ENCODE assay signal across 1 cellular context in the genomic region with DNA sequence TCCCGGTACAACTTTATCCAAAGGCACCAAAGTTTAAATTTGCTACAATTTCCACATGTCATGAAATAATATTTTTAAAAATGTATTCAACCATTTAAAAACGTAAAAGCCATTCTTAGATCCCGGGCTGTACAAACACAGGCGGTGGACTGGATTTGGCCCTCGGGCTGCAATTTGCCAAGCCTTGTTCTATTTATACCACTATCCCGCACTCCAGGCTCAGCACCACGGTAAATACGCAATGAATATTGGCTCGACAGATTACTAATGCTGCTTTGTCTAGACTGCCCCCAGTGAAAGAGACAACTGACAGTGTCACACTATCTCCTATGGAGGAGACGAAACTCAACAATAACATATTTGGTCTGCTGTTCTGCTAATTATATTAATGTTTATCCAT.
TF ChIP-seq lines count a peak whose summit lies in the region.

No MANE protein-coding gene starts in this region.

TF ChIP-seq in GM23338, 12 proteins besides CTCF, POLR2A, EP300 and RAD21 (continued from another document):
- TF ChIP-seq, protein P1, sequence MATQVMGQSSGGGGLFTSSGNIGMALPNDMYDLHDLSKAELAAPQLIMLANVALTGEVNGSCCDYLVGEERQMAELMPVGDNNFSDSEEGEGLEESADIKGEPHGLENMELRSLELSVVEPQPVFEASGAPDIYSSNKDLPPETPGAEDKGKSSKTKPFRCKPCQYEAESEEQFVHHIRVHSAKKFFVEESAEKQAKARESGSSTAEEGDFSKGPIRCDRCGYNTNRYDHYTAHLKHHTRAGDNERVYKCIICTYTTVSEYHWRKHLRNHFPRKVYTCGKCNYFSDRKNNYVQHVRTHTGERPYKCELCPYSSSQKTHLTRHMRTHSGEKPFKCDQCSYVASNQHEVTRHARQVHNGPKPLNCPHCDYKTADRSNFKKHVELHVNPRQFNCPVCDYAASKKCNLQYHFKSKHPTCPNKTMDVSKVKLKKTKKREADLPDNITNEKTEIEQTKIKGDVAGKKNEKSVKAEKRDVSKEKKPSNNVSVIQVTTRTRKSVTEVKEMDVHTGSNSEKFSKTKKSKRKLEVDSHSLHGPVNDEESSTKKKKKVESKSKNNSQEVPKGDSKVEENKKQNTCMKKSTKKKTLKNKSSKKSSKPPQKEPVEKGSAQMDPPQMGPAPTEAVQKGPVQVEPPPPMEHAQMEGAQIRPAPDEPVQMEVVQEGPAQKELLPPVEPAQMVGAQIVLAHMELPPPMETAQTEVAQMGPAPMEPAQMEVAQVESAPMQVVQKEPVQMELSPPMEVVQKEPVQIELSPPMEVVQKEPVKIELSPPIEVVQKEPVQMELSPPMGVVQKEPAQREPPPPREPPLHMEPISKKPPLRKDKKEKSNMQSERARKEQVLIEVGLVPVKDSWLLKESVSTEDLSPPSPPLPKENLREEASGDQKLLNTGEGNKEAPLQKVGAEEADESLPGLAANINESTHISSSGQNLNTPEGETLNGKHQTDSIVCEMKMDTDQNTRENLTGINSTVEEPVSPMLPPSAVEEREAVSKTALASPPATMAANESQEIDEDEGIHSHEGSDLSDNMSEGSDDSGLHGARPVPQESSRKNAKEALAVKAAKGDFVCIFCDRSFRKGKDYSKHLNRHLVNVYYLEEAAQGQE (IDR thresholded peaks at IDR 0.05; ENCODE audit: unreplicated experiment) = no peak
- TF ChIP-seq NANOG (IDR thresholded peaks at IDR 0.05; ENCODE audit: borderline replicate concordance) = no peak
